Comparison of ENCODE assay signal across 23 cellular contexts in the genomic region with DNA sequence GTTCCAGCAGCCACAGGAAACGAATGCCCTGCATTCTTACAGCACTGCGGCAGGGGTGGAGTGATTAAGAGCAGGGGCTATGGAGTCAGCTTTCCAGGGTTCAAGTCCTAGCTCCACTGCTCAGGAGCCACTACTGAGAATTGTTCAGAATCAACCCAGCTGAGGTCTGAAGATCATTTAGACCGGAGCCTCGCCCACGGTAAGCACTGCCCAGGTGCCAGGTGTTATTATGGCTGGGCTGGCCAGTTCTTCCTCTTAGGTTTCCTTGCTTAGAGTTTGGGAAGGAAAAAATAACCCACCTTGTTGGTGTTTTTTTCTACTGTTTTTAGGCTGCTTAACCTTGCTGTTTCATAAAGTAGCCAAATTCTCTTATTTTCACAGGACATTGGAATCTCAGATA.
"Had no signal": no experiment of that assay in that cellular context is flagged by ENCODE, and none has a peak within 500 bp of the region (broad histone marks: within the 10 kb centered on the region; RNA-seq: fewer than 3 reads in every experiment).

No MANE protein-coding gene starts in this region.

- FAIRE-seq: HTR-8/SVneo, K562 had no signal

- H3K9me3 Mint-ChIP-seq: IgD-negative memory B cell had no signal

- ATAC-seq: K562, Panc1, PC-3 had no signal

- H3K4me2 ChIP-seq: KMS-11, SK-N-SH had no signal

- H3K9me2 ChIP-seq: SK-N-SH had no signal

- H3K9ac ChIP-seq: KMS-11, SK-N-SH had no signal

- H3K27ac ChIP-seq: HL-60, KMS-11, RWPE1 had no signal

- H3K9me3 ChIP-seq: SK-N-SH had no signal

- DNase-seq: MM.1S, NCI-H1092 treated with DMSO at 0.1 percent for 48 hours, NCI-H1436, NCI-H187, NCI-H2029, NCI-H2081 treated with DMSO at 0.1 percent for 48 hours, NCI-H2171, NCI-H226, NCI-H446, NCI-H510A, NCI-H524 treated with DMSO at 0.1 percent for 48 hours, NCI-H774, PC-3, SHP77, SK-N-SH, SW 1271 had no signal

- H3K4me3 ChIP-seq: K562 had no signal

- H3K27ac Mint-ChIP-seq: IgD-negative memory B cell had no signal
